1 cellular context compared by ENCODE assay signal in genomic region chr10:80751940-80752339, GRCh38.
TF ChIP-seq lines count a peak whose summit lies in the region.

No MANE protein-coding gene starts in this region.

TF ChIP-seq in H1, 55 proteins besides CTCF, POLR2A, EP300 and RAD21 (continued from another document):
- no peak for TF ChIP-seq CHD7 (IDR thresholded peaks at IDR 0.05; ENCODE audit: insufficient replicate concordance, low read length)
- TF ChIP-seq MAFK (IDR thresholded peaks at IDR 0.05; ENCODE audit: low read depth, low read length): no peak
- no peak for TF ChIP-seq EGR1 (IDR thresholded peaks at IDR 0.05; ENCODE audit: borderline replicate concordance, low read depth, low read length)
- TF ChIP-seq ATF2 (IDR thresholded peaks at IDR 0.05; ENCODE audit: low read length): no peak
- no peak for TF ChIP-seq KDM4A (IDR thresholded peaks at IDR 0.05; ENCODE audit: low read depth, low read length, severe bottlenecking)
- TF ChIP-seq ZNF274 (IDR thresholded peaks at IDR 0.05; ENCODE audit: borderline replicate concordance, extremely low read depth, low read length): no peak
- TF ChIP-seq KDM1A (IDR thresholded peaks at IDR 0.05; ENCODE audit: borderline replicate concordance, low read length): no peak
TF ChIP-seq in H1: peak in this region for 0.
